Comparison of ENCODE assay signal across 14 cellular contexts in genomic region chr6:48597951-48598350, GRCh38.
DNase-seq lines count a peak whose midpoint lies in the region; TF ChIP-seq lines count a peak whose summit lies in the region.
"Had no signal": no experiment of that assay in that cellular context is flagged by ENCODE, and none has a peak within 500 bp of the region (broad histone marks: within the 10 kb centered on the region; RNA-seq: fewer than 3 reads in every experiment).

No MANE protein-coding gene starts in this region.

- intact Hi-C loops in esophagus squamous epithelium (cut with DNase I) = no loop called here

- H3K27ac ChIP-seq in WERI-Rb-1 (no peak overlapping the region), esophagus squamous epithelium (no peak overlapping the region)
- H3K27ac ChIP-seq: Peyer's patch, SJCRH30 had no signal

- H3K27me3 ChIP-seq in WERI-Rb-1 (ENCODE audit: insufficient read depth, low read depth, severe bottlenecking) = no peaks in the 10 kb centered on the region
- peaks cover 0 to 40% (median 0%) of the 10 kb centered on the region in 4 donors for H3K27me3 ChIP-seq in esophagus squamous epithelium
- H3K27me3 ChIP-seq: Peyer's patch, SJCRH30 had no signal

- DNase-seq in LHCN-M2 (ENCODE audit: low read depth) = peak; percentile 6
- DNase-seq in WERI-Rb-1 = peak; percentile 60
- peak; percentile 6 for DNase-seq in fibroblast of mammary gland (ENCODE audit: low read depth)
- DNase-seq in myocyte (ENCODE audit: low read depth) = peak; percentile 19
- no peak for DNase-seq in Ammon's horn (ENCODE audit: low spot score)
- no peak for DNase-seq in activated CD4-positive, alpha-beta T cell treated with anti-CD3 and anti-CD28 coated beads, Interleukin-2, amount 50 U/mL, for 1 hour
- no peak for DNase-seq in esophagus squamous epithelium (lab: John Stamatoyannopoulos, UW)
- DNase-seq: NCI-H1694; NCI-H2081; NCI-H2171 treated with DMSO at 0.1 percent for 48 hours; NCI-H510A; NK-92 treated with Interleukin-12 subunit alpha and Interleukin-12 subunit beta, amount 100 ng/mL, for 24 hours; Peyer's patch had no signal

- peaks cover 0 to 7% (median 0%) of the 10 kb centered on the region in 3 donors for H3K4me1 ChIP-seq in esophagus squamous epithelium
- H3K4me1 ChIP-seq: Peyer's patch, SJCRH30 had no signal

- H3K4me3 ChIP-seq in WERI-Rb-1 (ENCODE audit: low read depth, low read length) (no peak overlapping the region), fibroblast of mammary gland (ENCODE audit: control insufficient read depth, low read depth, low read length) (no peak overlapping the region), esophagus squamous epithelium (no peak overlapping the region)
- H3K4me3 ChIP-seq: Peyer's patch, SJCRH30 had no signal

- TF ChIP-seq POLR2A in esophagus squamous epithelium (IDR thresholded peaks at IDR 0.05) = no peak

- H3K9me3 ChIP-seq in WERI-Rb-1 (ENCODE audit: severe bottlenecking) = no peaks in the 10 kb centered on the region
- H3K9me3 ChIP-seq in esophagus squamous epithelium = no peaks in the 10 kb centered on the region
- H3K9me3 ChIP-seq: Peyer's patch, SJCRH30 had no signal

- WGBS in esophagus squamous epithelium, 2 donors = 34 to 37% methylated on average over 3 of the region's 3 CpGs

- no peak for TF ChIP-seq CTCF in WERI-Rb-1 (IDR thresholded peaks at IDR 0.05; ENCODE audit: low read depth, low read length)
- no peak for TF ChIP-seq CTCF in fibroblast of mammary gland (conservative IDR thresholded peaks at IDR 0.05; ENCODE audit: control insufficient read depth, insufficient read depth, low read depth, low read length)
- TF ChIP-seq CTCF in esophagus squamous epithelium (IDR thresholded peaks at IDR 0.05) = no peak

- H3K36me3 ChIP-seq in WERI-Rb-1 = no peaks in the 10 kb centered on the region
- H3K36me3 ChIP-seq in esophagus squamous epithelium = no peaks in the 10 kb centered on the region
- H3K36me3 ChIP-seq: Peyer's patch, SJCRH30 had no signal

Comparison
In these comparisons a context has a peak if more than half of its experiments do, and no peak if none do; other contexts are left out.
1. DNase-seq: peak in LHCN-M2 (single experiment), WERI-Rb-1 (single experiment), fibroblast of mammary gland (single experiment) and myocyte (single experiment); none in Ammon's horn (single experiment), activated CD4-positive, alpha-beta T cell treated with anti-CD3 and anti-CD28 coated beads, Interleukin-2, amount 50 U/mL, for 1 hour (single experiment) and esophagus squamous epithelium (single experiment).